ENCODE assay signal across 19 cellular contexts in the genomic region with DNA sequence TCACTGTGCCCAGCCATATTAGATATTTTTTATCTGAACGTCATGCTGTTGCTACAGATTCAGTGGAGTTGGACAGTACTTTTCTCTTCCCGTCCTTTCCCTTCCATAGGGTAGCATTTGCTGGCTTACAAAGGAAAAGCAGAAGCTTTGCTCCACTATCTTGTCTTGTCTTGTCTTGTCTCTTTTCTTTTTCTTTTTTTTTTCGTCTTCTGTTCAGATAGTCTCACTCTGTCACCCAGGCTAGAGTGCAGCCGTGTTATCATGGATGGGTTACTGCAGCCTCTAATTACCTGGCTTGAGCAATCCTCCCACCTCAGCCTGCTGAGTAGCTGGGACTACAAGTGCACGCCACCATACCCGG. TPM values are rescaled to one million over a fixed set of nuclear protein-coding genes. Genes with fewer than 3 reads are reported as not detected.
"Had no signal": no experiment of that assay in that cellular context is flagged by ENCODE, and none has a peak within 500 bp of the region (broad histone marks: within the 10 kb centered on the region; RNA-seq: fewer than 3 reads in every experiment).

No MANE protein-coding gene starts in this region.

- H3K4me3 ChIP-seq: upper lobe of right lung had no signal

- H3K27ac ChIP-seq: coronary artery, suprapubic skin had no signal

- H3K27ac Mint-ChIP-seq: activated CD8-positive, alpha-beta memory T cell treated with anti-CD3 and anti-CD28 coated beads, Interleukin-2, amount 10 ng/mL, durations not matched to agents 7 days and 5 days; activated naive CD8-positive, alpha-beta T cell treated with anti-CD3 and anti-CD28 coated beads, Interleukin-2, amount 10 ng/mL, durations not matched to agents 7 days and 5 days had no signal

- DNase-seq: activated CD4-positive, alpha-beta T cell treated with anti-CD3 and anti-CD28 coated beads, Interleukin-2, amount 50 U/mL, for 4 hours; activated CD8-positive, alpha-beta memory T cell treated with anti-CD3 and anti-CD28 coated beads, Interleukin-2, amount 10 ng/mL, durations not matched to agents 7 days and 5 days; activated gamma-delta T cell treated with Interleukin-2 at 50 U/mL for 16 hours; activated naive CD8-positive, alpha-beta T cell treated with anti-CD3 and anti-CD28 coated beads, Interleukin-2, amount 10 ng/mL, durations not matched to agents 7 days and 5 days; activated T-cell treated with anti-CD3 and anti-CD28 coated beads, Interleukin-2, amount 50 U/mL, for 4 hours; effector CD8-positive, alpha-beta T cell; kidney glomerular epithelial cell; stimulated activated CD4-positive, alpha-beta T cell treated with anti-CD3 and anti-CD28 coated beads, Interleukin-2, amount 100 ng/mL, for 24 hours; stimulated activated naive CD8-positive, alpha-beta T cell treated with anti-CD3 and anti-CD28 coated beads, Interleukin-15, Interleukin-2, amounts not matched to agents 100 U/mL and 50 U/mL, for 24 hours; T-helper 2 cell; upper lobe of right lung had no signal

- H3K9me3 ChIP-seq: suprapubic skin, upper lobe of right lung had no signal

- H3K36me3 ChIP-seq: suprapubic skin, upper lobe of right lung had no signal

- H3K36me3 Mint-ChIP-seq: activated CD8-positive, alpha-beta memory T cell treated with anti-CD3 and anti-CD28 coated beads, Interleukin-2, amount 10 ng/mL, durations not matched to agents 7 days and 5 days; activated naive CD8-positive, alpha-beta T cell treated with anti-CD3 and anti-CD28 coated beads, Interleukin-2, amount 10 ng/mL, durations not matched to agents 7 days and 5 days had no signal

- H3K27me3 ChIP-seq: suprapubic skin, upper lobe of right lung had no signal

- H3K4me3 Mint-ChIP-seq: activated CD8-positive, alpha-beta memory T cell treated with anti-CD3 and anti-CD28 coated beads, Interleukin-2, amount 10 ng/mL, durations not matched to agents 7 days and 5 days; activated naive CD8-positive, alpha-beta T cell treated with anti-CD3 and anti-CD28 coated beads, Interleukin-2, amount 10 ng/mL, durations not matched to agents 7 days and 5 days; activated T-cell treated with anti-CD3 and anti-CD28 coated beads, Interleukin-2, amount 50 U/mL, for 4 hours had no signal

- H3K9me3 Mint-ChIP-seq: activated naive CD8-positive, alpha-beta T cell treated with anti-CD3 and anti-CD28 coated beads, Interleukin-2, amount 10 ng/mL, durations not matched to agents 7 days and 5 days; activated T-cell treated with anti-CD3 and anti-CD28 coated beads, Interleukin-2, amount 50 U/mL, for 4 hours had no signal

RNA-seq across cellular contexts. Expression of a gene that starts 21.2 kb away (rescaled TPM):
- total RNA-seq: activated CD8-positive, alpha-beta memory T cell treated with anti-CD3 and anti-CD28 coated beads, Interleukin-2, amount 10 ng/mL, durations not matched to agents 7 days and 5 days; activated naive CD8-positive, alpha-beta T cell treated with anti-CD3 and anti-CD28 coated beads, Interleukin-2, amount 10 ng/mL, durations not matched to agents 7 days and 5 days; activated T-cell treated with anti-CD3 and anti-CD28 coated beads, Interleukin-2, amount 50 U/mL, for 4 hours; cardiac septum; fibroblast of lung; lower leg skin; mesenteric fat pad; posterior vena cava; sciatic nerve; suprapubic skin; upper lobe of right lung had no signal
- polyA plus RNA-seq: fibroblast of lung had no signal
